Comparison of ENCODE assay signal across 8 cellular contexts in the genomic region with DNA sequence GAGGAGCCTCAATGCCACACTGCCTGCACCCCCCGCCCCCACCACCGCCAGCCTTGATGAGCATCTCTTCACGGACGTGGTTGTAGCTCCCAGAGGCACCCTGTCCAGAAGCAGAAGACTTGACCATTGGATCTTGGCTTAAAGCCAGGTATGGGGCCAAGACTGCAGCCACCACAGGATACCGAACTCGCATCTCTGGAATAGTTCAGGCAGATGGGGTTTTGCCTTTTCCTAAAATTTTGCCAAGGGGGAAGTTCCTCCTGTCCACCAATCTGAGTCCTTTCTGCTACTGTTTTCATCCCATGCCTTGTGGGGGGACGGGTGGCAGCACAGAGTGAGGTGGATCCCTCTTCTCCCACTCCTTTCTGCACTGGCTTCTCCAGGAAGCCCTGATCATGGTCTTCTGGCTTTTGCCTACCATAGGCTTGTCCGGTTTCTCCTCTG. TPM values are rescaled to one million over a fixed set of nuclear protein-coding genes. Genes with fewer than 3 reads are reported as not detected.
A peak's percentile ranks its signal among the peaks of the same experiment; 100 is the strongest.
DNase-seq lines count a peak whose midpoint lies in the region; ATAC-seq and TF ChIP-seq lines count a peak whose summit lies in the region.

No MANE protein-coding gene starts in this region.

- no peaks in the 10 kb centered on the region for H3K36me3 ChIP-seq in OCI-LY3 (replicated peaks; ENCODE audit: low read depth, low read length)
- no peaks in the 10 kb centered on the region for H3K36me3 ChIP-seq in adrenal gland (replicated peaks in 1 of 2)

- H3K27me3 ChIP-seq in CD4-positive, alpha-beta T cell (ENCODE audit: control insufficient read depth, insufficient read depth, low read length): no peaks in the 10 kb centered on the region
- H3K27me3 ChIP-seq in OCI-LY3 (ENCODE audit: low read depth, low read length) (no peaks in the 10 kb centered on the region; the same call in 1 of the 2 replicates), adrenal gland (no peaks in the 10 kb centered on the region)

- no peaks in the 10 kb centered on the region for H3K27me3 Mint-ChIP-seq in CD4-positive, alpha-beta T cell
- no peaks in the 10 kb centered on the region for H3K27me3 Mint-ChIP-seq in effector memory CD8-positive, alpha-beta T cell
- no peaks in the 10 kb centered on the region for H3K27me3 Mint-ChIP-seq in osteocyte (ENCODE audit: unreplicated experiment)

- peak overlapping the region; percentile 77 for H3K4me3 Mint-ChIP-seq in CD4-positive, alpha-beta T cell
- H3K4me3 Mint-ChIP-seq in effector memory CD8-positive, alpha-beta T cell: peak overlapping the region; percentile 75 to 77
- peak overlapping the region; percentile 77 for H3K4me3 Mint-ChIP-seq in osteocyte (ENCODE audit: unreplicated experiment)

- CTCF ChIA-PET in CD4-positive, alpha-beta T cell (lab: Charles Lee): interaction anchor here (1.1 kb wide), 1 partner anchor 157 kb away, joined by 3 read pairs; no protein-coding TSS in a partner anchor

- no peak for ATAC-seq in CD4-positive, alpha-beta T cell (ENCODE audit: poor library complexity)
- no peak for ATAC-seq in effector memory CD8-positive, alpha-beta T cell (replicated peaks)
- ATAC-seq in HG02973 (IDR thresholded peaks at IDR 0.05; ENCODE audit: unreplicated experiment): no peak
- no peak for ATAC-seq in GM21447 (IDR thresholded peaks at IDR 0.05; ENCODE audit: unreplicated experiment)

- TF ChIP-seq CTCF in CD4-positive, alpha-beta T cell (IDR thresholded peaks at IDR 0.05): no peak
- no peak for TF ChIP-seq CTCF in OCI-LY3 (IDR thresholded peaks at IDR 0.05; ENCODE audit: low read depth, low read length)
- TF ChIP-seq CTCF in osteocyte (IDR thresholded peaks at IDR 0.05): no peak
- no peak for TF ChIP-seq CTCF in adrenal gland (IDR thresholded peaks at IDR 0.05)

- no peak overlapping the region for H3K27ac ChIP-seq in CD4-positive, alpha-beta T cell (ENCODE audit: low read depth, low read length)
- H3K27ac ChIP-seq in OCI-LY3 (ENCODE audit: low read length): no peak overlapping the region
- H3K27ac ChIP-seq in adrenal gland: no peak overlapping the region

- 74 to 85% (median 80%) methylated on average over 5 to 8 of the region's 8 CpGs for WGBS in adrenal gland, 4 donors

- H3K27ac Mint-ChIP-seq in CD4-positive, alpha-beta T cell: no peak overlapping the region
- H3K27ac Mint-ChIP-seq in effector memory CD8-positive, alpha-beta T cell: peak overlapping the region in 1 of 2 donors; percentile 29
- H3K27ac Mint-ChIP-seq in osteocyte (ENCODE audit: unreplicated experiment): no peak overlapping the region

- H3K4me2 ChIP-seq in OCI-LY3 (ENCODE audit: low read length): peak overlapping the region; percentile 69

- H3K9ac ChIP-seq in OCI-LY3 (ENCODE audit: low read length): peak overlapping the region; percentile 36; the same call in 1 of the 2 replicates

- H3K9me3 Mint-ChIP-seq in CD4-positive, alpha-beta T cell: no peaks in the 10 kb centered on the region
- H3K9me3 Mint-ChIP-seq in effector memory CD8-positive, alpha-beta T cell: no peaks in the 10 kb centered on the region
- H3K9me3 Mint-ChIP-seq in osteocyte (ENCODE audit: unreplicated experiment): no peaks in the 10 kb centered on the region

- H4K20me1 ChIP-seq in OCI-LY3 (ENCODE audit: insufficient read depth, low read length): 0 out of 2 replicates have a peak, but pooled peaks cover 1% of the 10 kb centered on the region

- H3K4me1 ChIP-seq in OCI-LY3 (ENCODE audit: low read length) (peaks cover 7% of the 10 kb centered on the region; the same call in 1 of the 2 replicates), adrenal gland (replicated peaks in 1 of 2) (peaks cover 12 to 27% of the 10 kb centered on the region in 2 donors)

- H3K79me2 ChIP-seq in OCI-LY3 (ENCODE audit: low read length): no peaks in the 10 kb centered on the region

- POLR2A ChIA-PET in CD4-positive, alpha-beta T cell (lab: Charles Lee): interaction anchor here (0.6 to 1.1 kb wide), 3 partner anchors 9 to 327 kb away, joined by 3 to 4 read pairs (median 4); partner anchors contain the start of gene NUFIP2

- H3K36me3 Mint-ChIP-seq in CD4-positive, alpha-beta T cell (ENCODE audit: low read depth): no peaks in the 10 kb centered on the region
- peaks cover 8% of the 10 kb centered on the region for H3K36me3 Mint-ChIP-seq in effector memory CD8-positive, alpha-beta T cell (ENCODE audit: insufficient read depth)
- H3K36me3 Mint-ChIP-seq in osteocyte (ENCODE audit: unreplicated experiment): peaks cover 1% of the 10 kb centered on the region

- H3K4me3 ChIP-seq in OCI-LY3 (ENCODE audit: low read length): peak overlapping the region; percentile 80
- H3K4me3 ChIP-seq in adrenal gland: peak overlapping the region in 1 of 4 donors; percentile 67

- peaks cover 46% of the 10 kb centered on the region for H3K4me1 Mint-ChIP-seq in CD4-positive, alpha-beta T cell (ENCODE audit: low read depth)
- peaks cover 26 to 29% of the 10 kb centered on the region in 2 donors for H3K4me1 Mint-ChIP-seq in effector memory CD8-positive, alpha-beta T cell (ENCODE audit: low read depth in 2 of 2)
- peaks cover 17% of the 10 kb centered on the region for H3K4me1 Mint-ChIP-seq in osteocyte (ENCODE audit: unreplicated experiment)

- H3K9me3 ChIP-seq in CD4-positive, alpha-beta T cell (ENCODE audit: control insufficient read depth, low read length): no peaks in the 10 kb centered on the region
- H3K9me3 ChIP-seq in OCI-LY3 (ENCODE audit: insufficient read depth, low read length) (no peaks in the 10 kb centered on the region), adrenal gland (replicated peaks in 1 of 3) (no peaks in the 10 kb centered on the region)

- no peak for TF ChIP-seq POLR2A in adrenal gland (IDR thresholded peaks at IDR 0.05)

- intact Hi-C loops in CD4-positive, alpha-beta T cell (cut with DNase I, micrococcal nuclease): no loop called here
- intact Hi-C loops in adrenal gland (cut with DNase I): loop anchor here in 1 of 2 donors (10.0 kb wide), 2 partner anchors 63 to 153 kb away; no protein-coding TSS in a partner anchor

- H2AFZ ChIP-seq in OCI-LY3 (ENCODE audit: low read depth, low read length): no peak overlapping the region

- DNase-seq in CD4-positive, alpha-beta T cell: no peak
- DNase-seq in effector memory CD8-positive, alpha-beta T cell: no peak
- no peak for DNase-seq in osteocyte (ENCODE audit: extremely low spot score, unreplicated experiment)
- DNase-seq in adrenal gland: no peak
- no peak for DNase-seq in NCI-H1417 treated with DMSO at 0.1 percent for 48 hours (lab: John Stamatoyannopoulos, UW)

RNA-seq across cellular contexts. Expression of gene CORO6, which starts 0.9 kb away (rescaled TPM):
- total RNA-seq in CD4-positive, alpha-beta T cell: 1 to 10 TPM; 2.8 to 3.3 TPM
- total RNA-seq in osteocyte (4.8 and 7.1 TPM in 2 replicates), adrenal gland (10 to 100 TPM in 1 of 8 donors, 1 to 10 TPM in 7; 1.1 to 14.8 (median 5.6) TPM)
- polyA plus RNA-seq in adrenal gland: 10 to 100 TPM in 2 of 3 donors, under 1 TPM in 1; 0.44 to 34.0 (median 25.5) TPM

RNA-seq across cellular contexts. Expression of gene ANKRD13B, which starts 28.8 kb away (rescaled TPM):
- total RNA-seq in CD4-positive, alpha-beta T cell: 1 to 10 TPM; 2.1 to 3.0 TPM
- total RNA-seq in osteocyte (33.1 and 36.1 TPM in 2 replicates), adrenal gland (10 to 100 TPM in 1 of 8 donors, 1 to 10 TPM in 7; 2.5 to 11.7 (median 5.4) TPM)
- polyA plus RNA-seq in adrenal gland: 10 to 100 TPM in 1 of 3 donors, 1 to 10 TPM in 2; 1.0 to 23.8 (median 7.2) TPM

RNA-seq across cellular contexts. Expression of gene GIT1, which starts 32.3 kb away (rescaled TPM):
- total RNA-seq in CD4-positive, alpha-beta T cell: 10 to 100 TPM; 35.8 to 36.7 TPM
- 48.2 and 50.7 TPM in 2 replicates for total RNA-seq in osteocyte
- 10 to 100 TPM; 21.3 to 36.6 (median 31.7) TPM for total RNA-seq in adrenal gland
- polyA plus RNA-seq in adrenal gland: 10 to 100 TPM; 13.7 to 51.6 (median 33.4) TPM

RNA-seq across cellular contexts. Expression of gene TP53I13, which starts 53.3 kb away (rescaled TPM):
- 10 to 100 TPM; 45.8 to 47.7 TPM for total RNA-seq in CD4-positive, alpha-beta T cell
- total RNA-seq in osteocyte (42.0 and 43.1 TPM in 2 replicates), adrenal gland (10 to 100 TPM; 22.0 to 70.5 (median 45.2) TPM)
- 100 to 1,000 TPM in 2 of 3 donors, 1 to 10 TPM in 1; 4.2 to 163 (median 135) TPM for polyA plus RNA-seq in adrenal gland

RNA-seq across cellular contexts. Expression of gene ABHD15, which starts 54.9 kb away (rescaled TPM):
- 1 to 10 TPM; 4.1 to 4.9 TPM for total RNA-seq in CD4-positive, alpha-beta T cell
- 11.7 and 12.8 TPM in 2 replicates for total RNA-seq in osteocyte
- 10 to 100 TPM in 1 of 8 donors, 1 to 10 TPM in 7; 4.7 to 11.1 (median 7.5) TPM for total RNA-seq in adrenal gland
- 1 to 10 TPM; 2.9 to 4.1 (median 3.0) TPM for polyA plus RNA-seq in adrenal gland
